8 cellular contexts compared by ENCODE assay signal in genomic region chr16:22297871-22298733, GRCh38. TPM values are rescaled to one million over a fixed set of nuclear protein-coding genes. Genes with fewer than 3 reads are reported as not detected.
A peak's percentile ranks its signal among the peaks of the same experiment; 100 is the strongest.
DNase-seq lines count a peak whose midpoint lies in the region; ATAC-seq, FAIRE-seq and TF ChIP-seq lines count a peak whose summit lies in the region.

No MANE protein-coding gene starts in this region.

- H3K9me3 ChIP-seq in BLaER1 treated with 17β-estradiol and CSF1 and Interleukin-3, amounts not matched to agents 10 nM and 100 nM (replicated peaks in 1 of 11): no peaks in the 10 kb centered on the region
- H3K9me3 ChIP-seq in endothelial cell of umbilical vein (replicated peaks; ENCODE audit: control insufficient read depth, insufficient read depth, low read length): no peaks in the 10 kb centered on the region

- DNase-seq in HT1080 (ENCODE audit: low read depth): peak; percentile 95
- peak; percentile 76 for DNase-seq in NOMO-1 treated with dmso at 0.1 percent for 144 hours (lab: John Stamatoyannopoulos, UW; ENCODE audit: unreplicated experiment)
- peak; percentile 63 for DNase-seq in activated CD8-positive, alpha-beta memory T cell treated with anti-CD3 and anti-CD28 coated beads, Interleukin-2, amount 50 U/mL, for 1 hour (ENCODE audit: extremely low read depth)
- DNase-seq in endothelial cell of umbilical vein (ENCODE audit: low read depth, low spot score): peak; percentile 93
- DNase-seq in middle frontal gyrus (ENCODE audit: extremely low spot score, low spot score): peak; percentile 75
- peak; percentile 44 to 60 for DNase-seq in stimulated activated CD8-positive, alpha-beta memory T cell treated with anti-CD3 and anti-CD28 coated beads, Interleukin-15, amount 100 ng/mL, for 48 hours (ENCODE audit: low read depth in 2 of 2)

- CTCF ChIA-PET in endothelial cell of umbilical vein (lab: Charles Lee): interaction anchor here (0.8 to 2.4 kb wide), 7 partner anchors 30 to 220 kb away, joined by 3 to 11 read pairs (median 6); partner anchors contain the start of gene EEF2K

- peak; percentile 40 for ATAC-seq in GM19452 (IDR thresholded peaks at IDR 0.05; ENCODE audit: unreplicated experiment)

- no peaks in the 10 kb centered on the region for H3K27me3 ChIP-seq in BLaER1 treated with 17β-estradiol and CSF1 and Interleukin-3, amounts not matched to agents 10 nM and 100 nM
- no peaks in the 10 kb centered on the region for H3K27me3 ChIP-seq in endothelial cell of umbilical vein (ENCODE audit: control insufficient read depth in 2 of 2, insufficient read depth in 2 of 2, low read length in 2 of 2)

- H4K20me1 ChIP-seq in BLaER1 treated with 17β-estradiol and CSF1 and Interleukin-3, amounts not matched to agents 10 nM and 100 nM: peaks cover 45 to 58% (median 56%) of the 10 kb centered on the region in 11 experiments; a peak in 21 of 22 replicates
- H4K20me1 ChIP-seq in endothelial cell of umbilical vein (replicated peaks; ENCODE audit: control insufficient read depth, extremely low read depth, insufficient read depth, low read length): no peaks in the 10 kb centered on the region

- BruUV-seq in endothelial cell of umbilical vein (replicated peaks; lab: Mats Ljungman, UMichigan): TSS peak; percentile 100

- FAIRE-seq in endothelial cell of umbilical vein (lab: Jason Lieb, UNC): peak; percentile 61

- peak overlapping the region; percentile 85 to 100 (median 94) for H3K4me3 ChIP-seq in BLaER1 treated with 17β-estradiol and CSF1 and Interleukin-3, amounts not matched to agents 10 nM and 100 nM
- H3K4me3 ChIP-seq in endothelial cell of umbilical vein (replicated peaks in 1 of 3; ENCODE audit: insufficient read depth in 1 of 3, low read depth in 1 of 3, low read length in 3 of 3): peak overlapping the region; percentile 66 to 83 (median 77)

- peak overlapping the region; percentile 70 to 91 (median 84) for H3K4me2 ChIP-seq in BLaER1 treated with 17β-estradiol and CSF1 and Interleukin-3, amounts not matched to agents 10 nM and 100 nM
- peak overlapping the region; percentile 60 for H3K4me2 ChIP-seq in endothelial cell of umbilical vein (ENCODE audit: insufficient read depth, low read length)

- H3K36me3 ChIP-seq in BLaER1 treated with 17β-estradiol and CSF1 and Interleukin-3, amounts not matched to agents 10 nM and 100 nM: peaks cover 16 to 35% (median 26%) of the 10 kb centered on the region in 11 experiments
- peaks cover 0 to 6% of the 10 kb centered on the region in 2 experiments for H3K36me3 ChIP-seq in endothelial cell of umbilical vein (ENCODE audit: control insufficient read depth in 2 of 2, extremely low read depth in 1 of 2, insufficient read depth in 2 of 2, low read length in 2 of 2)

- H3K9me1 ChIP-seq in endothelial cell of umbilical vein (replicated peaks; ENCODE audit: control insufficient read depth, extremely low read depth, insufficient read depth, low read length): no peaks in the 10 kb centered on the region

- intact Hi-C loops in endothelial cell of umbilical vein (cut with micrococcal nuclease): loop anchor here (1.0 to 2.0 kb wide), 6 partner anchors 35 to 345 kb away; partner anchors contain the start of genes EEF2K, PDZD9 and UQCRC2

- POLR2A ChIA-PET in endothelial cell of umbilical vein (lab: Charles Lee): interaction anchor here (1.0 kb wide), 1 partner anchor 106 kb away, joined by 4 read pairs; no protein-coding TSS in a partner anchor

- H3K27ac ChIP-seq in BLaER1 treated with 17β-estradiol and CSF1 and Interleukin-3, amounts not matched to agents 10 nM and 100 nM: peak overlapping the region; percentile 81 to 92 (median 91)
- H3K27ac ChIP-seq in endothelial cell of umbilical vein (ENCODE audit: insufficient read depth, low read depth, low read length): peak overlapping the region; percentile 81

- H3K9ac ChIP-seq in BLaER1 treated with 17β-estradiol and CSF1 and Interleukin-3, amounts not matched to agents 10 nM and 100 nM: peak overlapping the region; percentile 84 to 98 (median 93)
- H3K9ac ChIP-seq in endothelial cell of umbilical vein (replicated peaks; ENCODE audit: extremely low read depth, insufficient read depth, low read length): peak overlapping the region; percentile 78

- peak overlapping the region; percentile 55 for H2AFZ ChIP-seq in endothelial cell of umbilical vein (ENCODE audit: low read depth, low read length)

- H3K4me1 ChIP-seq in BLaER1 treated with 17β-estradiol and CSF1 and Interleukin-3, amounts not matched to agents 10 nM and 100 nM: peaks cover 26 to 41% (median 32%) of the 10 kb centered on the region in 10 experiments
- no peaks in the 10 kb centered on the region for H3K4me1 ChIP-seq in endothelial cell of umbilical vein (ENCODE audit: control insufficient read depth, extremely low read depth, insufficient read depth, low read length)

- TF ChIP-seq CTCF in endothelial cell of umbilical vein (IDR thresholded peaks at IDR 0.05; ENCODE audit: extremely low read depth in 1 of 2, insufficient read depth in 1 of 2, low read depth in 1 of 2, low read length in 2 of 2): no peak

- peak; percentile 92 for TF ChIP-seq POLR2A in endothelial cell of umbilical vein (IDR thresholded peaks at IDR 0.05; ENCODE audit: low read depth, low read length)

- dilution Hi-C loops in endothelial cell of umbilical vein (cut with MboI; ENCODE audit: extremely low pct_ligation_motif_present, low sequenced_read_pairs): no loop called here

- peaks cover 37% of the 10 kb centered on the region for H3K79me2 ChIP-seq in endothelial cell of umbilical vein (ENCODE audit: control insufficient read depth, insufficient read depth, low read length)

TF ChIP-seq in endothelial cell of umbilical vein, 7 proteins besides CTCF, POLR2A, EP300 and RAD21:
- TF ChIP-seq FOS (IDR thresholded peaks at IDR 0.05; ENCODE audit: borderline replicate concordance, insufficient read depth, low read length) (peak; percentile 12), JUN (IDR thresholded peaks at IDR 0.05; ENCODE audit: borderline replicate concordance, insufficient read depth, insufficient read length, low read depth) (peak; percentile 26), MYC (IDR thresholded peaks at IDR 0.05; ENCODE audit: low read depth, low read length) (no peak), MAX (IDR thresholded peaks at IDR 0.05; ENCODE audit: insufficient read depth, insufficient read length) (no peak), GATA2 (IDR thresholded peaks at IDR 0.05; ENCODE audit: insufficient read depth, insufficient read length, low read depth, low read length) (peak; percentile 41), EZH2 (IDR thresholded peaks at IDR 0.05; ENCODE audit: borderline replicate concordance, low read depth, low read length, severe bottlenecking) (no peak), POLR2AphosphoS5 (IDR thresholded peaks at IDR 0.05; ENCODE audit: insufficient read depth, low read depth, low read length) (peak; percentile 98)

RNA-seq across cellular contexts. Expression of gene POLR3E, which starts 0.9 kb away (rescaled TPM):
- 82.5 and 93.6 TPM in 2 replicates for total RNA-seq in HT1080 (2014; rRNA removed; shearing (Covaris generic))
- polyA plus RNA-seq in HT1080 (2015; cell fraction: cytosol; rRNA removed): 36.2 and 37.8 TPM in 2 replicates
- 86.2 and 86.6 TPM in 2 replicates for polyA plus RNA-seq in HT1080 (2015; cell fraction: nucleus; rRNA removed)
- total RNA-seq in endothelial cell of umbilical vein: 42.8 and 48.3 TPM in 2 replicates
- polyA plus RNA-seq in endothelial cell of umbilical vein: 55.5 and 62.2 TPM in 2 replicates
- 45.9 and 49.5 TPM in 2 replicates for polyA plus RNA-seq in endothelial cell of umbilical vein (2011; cell fraction: cytosol; rRNA removed)
- 151 and 155 TPM in 2 replicates for polyA plus RNA-seq in endothelial cell of umbilical vein (2011; cell fraction: nucleus; rRNA removed)
- 35.6 and 41.6 TPM in 2 replicates for polyA plus RNA-seq in endothelial cell of umbilical vein (2012)
- polyA minus RNA-seq in endothelial cell of umbilical vein: 187 and 194 TPM in 2 replicates
- 69.0 TPM for polyA minus RNA-seq in endothelial cell of umbilical vein (2011; cell fraction: cytosol; rRNA and poly(A)+ RNA removed)
- polyA minus RNA-seq in endothelial cell of umbilical vein (2011; cell fraction: nucleus; rRNA and poly(A)+ RNA removed): 91.5 and 112 TPM in 2 replicates

Comparison
In these comparisons a context has a peak if more than half of its experiments do, and no peak if none do; other contexts are left out.
1. Peak in every context shown above with its lines: DNase-seq, ATAC-seq, H3K4me3 ChIP-seq and H3K27ac ChIP-seq.